ENCODE assay signal across 9 cellular contexts in genomic region chr3:70358978-70359580, GRCh38. TPM values are rescaled to one million over a fixed set of nuclear protein-coding genes. Genes with fewer than 3 reads are reported as not detected.
DNase-seq lines count a peak whose midpoint lies in the region; ATAC-seq, FAIRE-seq and TF ChIP-seq lines count a peak whose summit lies in the region.
"Had no signal": no experiment of that assay in that cellular context is flagged by ENCODE, and none has a peak within 500 bp of the region (broad histone marks: within the 10 kb centered on the region; RNA-seq: fewer than 3 reads in every experiment).

No MANE protein-coding gene starts in this region.

- H2AFZ ChIP-seq in keratinocyte (ENCODE audit: control insufficient read depth, low read length): no peak overlapping the region

- no peak overlapping the region for H3K27ac ChIP-seq in VCaP
- no peak overlapping the region for H3K27ac ChIP-seq in keratinocyte (ENCODE audit: control insufficient read depth, insufficient read depth, low read length)

- no peak for FAIRE-seq in keratinocyte (lab: Jason Lieb, UNC)
- FAIRE-seq: TTC549 had no signal

- no peaks in the 10 kb centered on the region for H3K36me3 ChIP-seq in keratinocyte (ENCODE audit: control insufficient read depth in 2 of 2, extremely low read depth in 1 of 2, insufficient read depth in 2 of 2, low read length in 2 of 2)

- no peaks in the 10 kb centered on the region for H3K4me1 ChIP-seq in keratinocyte (ENCODE audit: control insufficient read depth, extremely low read depth, insufficient read depth, low read length)

- ATAC-seq in GM18517 (IDR thresholded peaks at IDR 0.05; ENCODE audit: unreplicated experiment): no peak

- DNase-seq in GM03348 (ENCODE audit: low spot score) (peak; percentile 24), HS-5 (ENCODE audit: low read depth) (peak; percentile 19), keratinocyte (ENCODE audit: low read depth, low spot score) (no peak), DMS114 treated with DMSO at 0.1 percent for 48 hours (lab: John Stamatoyannopoulos, UW; ENCODE audit: unreplicated experiment) (no peak), NCI-H2196 (lab: John Stamatoyannopoulos, UW; ENCODE audit: unreplicated experiment) (no peak), T-helper 9 cell (no peak)

- TF ChIP-seq CTCF in VCaP (conservative IDR thresholded peaks at IDR 0.05): peak; percentile 86
- TF ChIP-seq CTCF in keratinocyte (optimal IDR thresholded peaks at IDR 0.05 in 1 of 3, IDR thresholded peaks at IDR 0.05 in 1 of 3, conservative IDR thresholded peaks at IDR 0.05 in 1 of 3; ENCODE audit: extremely low read depth in 1 of 3, insufficient read depth in 2 of 3, low read length in 3 of 3): peak in 2 of 3 experiments; percentile 46 to 54

- H3K9ac ChIP-seq in keratinocyte (ENCODE audit: control insufficient read depth, extremely low read depth, insufficient read depth, low read length): no peak overlapping the region

- no peak overlapping the region for H3K4me2 ChIP-seq in keratinocyte (ENCODE audit: control insufficient read depth, extremely low read depth, insufficient read depth, low read depth, low read length)

- H4K20me1 ChIP-seq in keratinocyte (ENCODE audit: control insufficient read depth, extremely low read depth, insufficient read depth, low read length): no peaks in the 10 kb centered on the region

- no peaks in the 10 kb centered on the region for H3K9me1 ChIP-seq in keratinocyte (ENCODE audit: control insufficient read depth, extremely low read depth, insufficient read depth, low read length)

- no peak overlapping the region for H3K4me3 ChIP-seq in keratinocyte (ENCODE audit: control insufficient read depth in 2 of 3, extremely low read depth in 1 of 3, insufficient read depth in 2 of 3, low read depth in 1 of 3, low read length in 3 of 3)

- H3K9me3 ChIP-seq in keratinocyte (ENCODE audit: control insufficient read depth, low read depth, low read length): no peaks in the 10 kb centered on the region

- no peaks in the 10 kb centered on the region for H3K27me3 ChIP-seq in keratinocyte (ENCODE audit: control insufficient read depth, extremely low read depth, insufficient read depth, low read length)

- dilution Hi-C loops in keratinocyte (cut with MboI; ENCODE audit: extremely low pct_ligation_motif_present, low sequenced_read_pairs): no loop called here

- H3K79me2 ChIP-seq in keratinocyte (ENCODE audit: control insufficient read depth, insufficient read depth, low read length): no peaks in the 10 kb centered on the region

RNA-seq across cellular contexts. Expression of gene MDFIC2, which starts 46.6 kb away (rescaled TPM):
- polyA plus RNA-seq in keratinocyte: not detected in 3 replicates
- polyA plus RNA-seq in keratinocyte (2011; ENCODE audit: low read depth): not detected
- polyA plus RNA-seq in keratinocyte (2011; cell fraction: cytosol; rRNA removed): not detected in 2 replicates
- polyA plus RNA-seq in keratinocyte (2011; cell fraction: nucleus; rRNA removed): not detected in 2 replicates
- polyA plus RNA-seq in keratinocyte (2012; ENCODE audit: low replicate concordance): not detected in 2 replicates
- polyA minus RNA-seq in keratinocyte: not detected in 3 replicates
- not detected for polyA minus RNA-seq in keratinocyte (2011; cell fraction: cytosol; rRNA and poly(A)+ RNA removed)
- not detected in 2 replicates for polyA minus RNA-seq in keratinocyte (2011; cell fraction: nucleus; rRNA and poly(A)+ RNA removed)

Comparison
In these comparisons a context has a peak if more than half of its experiments do, and no peak if none do; other contexts are left out.
1. DNase-seq: peak in GM03348 (single experiment) and HS-5 (single experiment); none in keratinocyte (single experiment), DMS114 treated with DMSO at 0.1 percent for 48 hours (single experiment), NCI-H2196 (single experiment) and T-helper 9 cell (single experiment).